In genomic region chr1:177355575-177355974, GRCh38 we compare ENCODE assay signal across 9 cellular contexts.
DNase-seq lines count a peak whose midpoint lies in the region; ATAC-seq, FAIRE-seq and TF ChIP-seq lines count a peak whose summit lies in the region.
"Had no signal": no experiment of that assay in that cellular context is flagged by ENCODE, and none has a peak within 500 bp of the region (broad histone marks: within the 10 kb centered on the region; RNA-seq: fewer than 3 reads in every experiment).

No MANE protein-coding gene starts in this region.

- POLR2A ChIA-PET in GM12878 (lab: Charles Lee) = no interaction called here
- POLR2A ChIA-PET in CD8-positive, alpha-beta memory T cell (lab: Charles Lee) = no interaction called here

- H3K36me3 ChIP-seq in GM12878 (ENCODE audit: control insufficient read depth in 2 of 2, insufficient read depth in 2 of 2, low read length in 1 of 2) = no peaks in the 10 kb centered on the region
- no peaks in the 10 kb centered on the region for H3K36me3 ChIP-seq in mucosa of descending colon (ENCODE audit: low read depth)
- H3K36me3 ChIP-seq in CD8-positive, alpha-beta memory T cell (ENCODE audit: insufficient read depth, low read length) = no peaks in the 10 kb centered on the region

- peaks cover 0 to 4% (median 2%) of the 10 kb centered on the region in 5 donors for H3K9me3 Mint-ChIP-seq in CD8-positive, alpha-beta memory T cell
- H3K9me3 Mint-ChIP-seq: activated naive CD8-positive, alpha-beta T cell treated with anti-CD3 and anti-CD28 coated beads, Interleukin-2, amount 10 ng/mL, durations not matched to agents 7 days and 5 days had no signal

- DNase-seq in DMS53 (lab: John Stamatoyannopoulos, UW) = peak; percentile 59
- no peak for DNase-seq in GM12878 (ENCODE audit: low read depth, low spot score)
- DNase-seq in mucosa of descending colon = peak in 1 of 3 donors; percentile 49
- no peak for DNase-seq in CD8-positive, alpha-beta memory T cell
- DNase-seq in ecto neural progenitor cell (ENCODE audit: low spot score) = no peak
- no peak for DNase-seq in GM20000 (ENCODE audit: low spot score)
- no peak for DNase-seq in T-helper 17 cell
- DNase-seq: activated naive CD8-positive, alpha-beta T cell treated with anti-CD3 and anti-CD28 coated beads, Interleukin-2, amount 10 ng/mL, durations not matched to agents 7 days and 5 days had no signal

- TF ChIP-seq POLR2A in GM12878 (IDR thresholded peaks at IDR 0.05; ENCODE audit: low read depth, low read length) = no peak

- intact Hi-C loops in GM12878 (cut with micrococcal nuclease; ENCODE audit: unreplicated experiment) = loop anchor here (5.0 kb wide), 1 partner anchor 458 kb away; no protein-coding TSS in a partner anchor
- intact Hi-C loops in mucosa of descending colon (cut with DNase I, micrococcal nuclease) = no loop called here

- BruUV-seq in GM12878 (replicated peaks; lab: Mats Ljungman, UMichigan) = no TSS peak

- in situ Hi-C loops in GM12878 (cut with MboI) = no loop called here

- peaks cover 0 to 5% of the 10 kb centered on the region in 2 donors for H3K27me3 Mint-ChIP-seq in CD8-positive, alpha-beta memory T cell
- H3K27me3 Mint-ChIP-seq in T-helper 17 cell = no peaks in the 10 kb centered on the region
- H3K27me3 Mint-ChIP-seq: activated naive CD8-positive, alpha-beta T cell treated with anti-CD3 and anti-CD28 coated beads, Interleukin-2, amount 10 ng/mL, durations not matched to agents 7 days and 5 days had no signal

- WGBS in GM12878 (ENCODE audit: insufficient coverage, insufficient replicate concordance, low lambda C conversion rate, missing lambda C conversion rate) = 3% methylated on average over 2 of the region's 2 CpGs

- H3K27ac Mint-ChIP-seq in CD8-positive, alpha-beta memory T cell = no peak overlapping the region
- no peak overlapping the region for H3K27ac Mint-ChIP-seq in T-helper 17 cell
- H3K27ac Mint-ChIP-seq: activated naive CD8-positive, alpha-beta T cell treated with anti-CD3 and anti-CD28 coated beads, Interleukin-2, amount 10 ng/mL, durations not matched to agents 7 days and 5 days had no signal

- FAIRE-seq in GM12878 (lab: Jason Lieb, UNC) = no peak

- H3K4me1 ChIP-seq in GM12878 (ENCODE audit: control insufficient read depth, insufficient read depth, low read length) = no peaks in the 10 kb centered on the region
- peaks cover 17% of the 10 kb centered on the region for H3K4me1 ChIP-seq in mucosa of descending colon (ENCODE audit: low read depth)
- no peaks in the 10 kb centered on the region for H3K4me1 ChIP-seq in CD8-positive, alpha-beta memory T cell (ENCODE audit: insufficient read depth, low read length)

- H3K79me2 ChIP-seq in GM12878 (ENCODE audit: control insufficient read depth, insufficient read depth, low read length) = no peaks in the 10 kb centered on the region

- H3K4me3 ChIP-seq in GM12878 (no peak overlapping the region), mucosa of descending colon (no peak overlapping the region)
- no peak overlapping the region for H3K4me3 ChIP-seq in CD8-positive, alpha-beta memory T cell (ENCODE audit: low read length)

- no peak for TF ChIP-seq EP300 in GM12878 (IDR thresholded peaks at IDR 0.05; ENCODE audit: borderline replicate concordance in 1 of 2, control insufficient read depth in 1 of 2, low read depth in 2 of 2, low read length in 2 of 2)

- TF ChIP-seq CTCF in GM12878 (IDR thresholded peaks at IDR 0.05 in 2 of 3, conservative IDR thresholded peaks at IDR 0.05 in 1 of 3; ENCODE audit: control insufficient read depth in 2 of 3, extremely low read depth in 1 of 3, insufficient read depth in 1 of 3, low read depth in 3 of 3, low read length in 3 of 3) (peak; percentile 28 to 37 (median 32); a peak in 4 of 6 replicates), mucosa of descending colon (IDR thresholded peaks at IDR 0.05) (no peak), GM20000 (IDR thresholded peaks at IDR 0.05; ENCODE audit: extremely low read depth, missing control alignments) (no peak)

- H3K36me3 Mint-ChIP-seq in CD8-positive, alpha-beta memory T cell = no peaks in the 10 kb centered on the region
- H3K36me3 Mint-ChIP-seq in T-helper 17 cell (ENCODE audit: low read depth) = no peaks in the 10 kb centered on the region
- H3K36me3 Mint-ChIP-seq: activated naive CD8-positive, alpha-beta T cell treated with anti-CD3 and anti-CD28 coated beads, Interleukin-2, amount 10 ng/mL, durations not matched to agents 7 days and 5 days had no signal

- ATAC-seq in HG03103 (IDR thresholded peaks at IDR 0.05; ENCODE audit: low read depth, unreplicated experiment) = peak; percentile 65
- ATAC-seq in GM12878 = peak; percentile 80
- peak; percentile 47 for ATAC-seq in mucosa of descending colon
- ATAC-seq in T-helper 17 cell = no peak

- H4K20me1 ChIP-seq in GM12878 (ENCODE audit: control insufficient read depth, insufficient read depth) = no peaks in the 10 kb centered on the region

- SMC1A ChIA-PET in GM12878 (lab: Charles Lee; ENCODE audit: uncharacterized antibody, unreplicated experiment) = no interaction called here

- no peak overlapping the region for H2AFZ ChIP-seq in GM12878 (ENCODE audit: control insufficient read depth, low read depth, low read length)

- H3K9ac ChIP-seq in GM12878 (ENCODE audit: control insufficient read depth, insufficient read depth, low read length) = no peak overlapping the region

- TF ChIP-seq RAD21 in GM12878 (IDR thresholded peaks at IDR 0.05; ENCODE audit: insufficient read depth, low read depth, low read length) = peak; percentile 38; the same call in 1 of the 2 replicates

- H3K9me3 ChIP-seq in GM12878 (replicated peaks; ENCODE audit: control insufficient read depth, insufficient read depth, low read length) = no peaks in the 10 kb centered on the region
- H3K9me3 ChIP-seq in mucosa of descending colon = no peaks in the 10 kb centered on the region
- H3K9me3 ChIP-seq in CD8-positive, alpha-beta memory T cell (ENCODE audit: low read length) = no peaks in the 10 kb centered on the region
- no peaks in the 10 kb centered on the region for H3K9me3 ChIP-seq in T-helper 17 cell (ENCODE audit: control insufficient read depth, low read length, poor library complexity, severe bottlenecking)

- H3K4me3 Mint-ChIP-seq in CD8-positive, alpha-beta memory T cell = no peak overlapping the region
- H3K4me3 Mint-ChIP-seq in T-helper 17 cell = no peak overlapping the region
- H3K4me3 Mint-ChIP-seq: activated naive CD8-positive, alpha-beta T cell treated with anti-CD3 and anti-CD28 coated beads, Interleukin-2, amount 10 ng/mL, durations not matched to agents 7 days and 5 days had no signal

- no peaks in the 10 kb centered on the region for H3K4me1 Mint-ChIP-seq in CD8-positive, alpha-beta memory T cell
- H3K4me1 Mint-ChIP-seq in T-helper 17 cell = no peaks in the 10 kb centered on the region
- H3K4me1 Mint-ChIP-seq: activated naive CD8-positive, alpha-beta T cell treated with anti-CD3 and anti-CD28 coated beads, Interleukin-2, amount 10 ng/mL, durations not matched to agents 7 days and 5 days had no signal

- H3K4me2 ChIP-seq in GM12878 (ENCODE audit: control insufficient read depth, insufficient read depth) = no peak overlapping the region

- H3K27me3 ChIP-seq in GM12878 (replicated peaks in 1 of 2; ENCODE audit: control insufficient read depth in 2 of 2, insufficient read depth in 2 of 2, low read length in 1 of 2) = no peaks in the 10 kb centered on the region
- H3K27me3 ChIP-seq in CD8-positive, alpha-beta memory T cell (ENCODE audit: insufficient read depth, low read length, poor library complexity, severe bottlenecking) = no peaks in the 10 kb centered on the region

- CTCF ChIA-PET in GM12878 (lab: Yijun Ruan, JAX) = interaction anchor here (0.6 to 3.3 kb wide), 5 partner anchors 9 to 100 kb away, joined by 3 to 17 read pairs (median 3); no protein-coding TSS in a partner anchor
- CTCF ChIA-PET in CD8-positive, alpha-beta memory T cell (lab: Charles Lee) = no interaction called here

- RAD21 ChIA-PET in GM12878 (lab: Charles Lee; ENCODE audit: unreplicated experiment) = interaction anchor here (2.6 kb wide), 1 partner anchor 99 kb away, joined by 11 read pairs; no protein-coding TSS in a partner anchor

- H3K27ac ChIP-seq in GM12878 (ENCODE audit: control insufficient read depth, insufficient read depth) = no peak overlapping the region
- no peak overlapping the region for H3K27ac ChIP-seq in CD8-positive, alpha-beta memory T cell (ENCODE audit: low read depth, low read length)

TF ChIP-seq in GM12878, 131 proteins besides CTCF, POLR2A, EP300 and RAD21:
- TF ChIP-seq MTA3 (IDR thresholded peaks at IDR 0.05; ENCODE audit: borderline replicate concordance, low read length) = no peak
- peak; percentile 28; the same call in 1 of the 2 replicates for TF ChIP-seq SMC3 (IDR thresholded peaks at IDR 0.05; ENCODE audit: borderline replicate concordance, low read length)

Comparison
In these comparisons a context has a peak if more than half of its experiments do, and no peak if none do; other contexts are left out.
1. CTCF ChIP-seq: peak in GM12878 (3 of 3); none in mucosa of descending colon (single experiment) and GM20000 (single experiment).